ENCODE assay signal across 4 cellular contexts in genomic region chr2:187918996-187919821, GRCh38.
TF ChIP-seq lines count a peak whose summit lies in the region.

No MANE protein-coding gene starts in this region.

TF ChIP-seq in liver, 16 proteins besides CTCF, POLR2A, EP300 and RAD21:
- TF ChIP-seq SP1 (IDR thresholded peaks at IDR 0.05) (peak; percentile 45), ZBTB33 (IDR thresholded peaks at IDR 0.05) (no peak), HNF4G (IDR thresholded peaks at IDR 0.05) (no peak), RXRA (IDR thresholded peaks at IDR 0.05) (peak; percentile 32 to 59), HNF4A (conservative IDR thresholded peaks at IDR 0.05) (peak in 1 of 2 donors; percentile 12)
TF ChIP-seq in liver: peak in this region for 3.

TF ChIP-seq in HepG2, 621 proteins besides CTCF, POLR2A, EP300 and RAD21:
- TF ChIP-seq ZZZ3 (CRISPR knock-in tag; IDR thresholded peaks at IDR 0.05; ENCODE audit: borderline replicate concordance): no peak
- no peak for TF ChIP-seq NR2F2 (IDR thresholded peaks at IDR 0.05; ENCODE audit: borderline replicate concordance, low read depth)
- no peak for TF ChIP-seq THYN1 (CRISPR knock-in tag; IDR thresholded peaks at IDR 0.05; ENCODE audit: borderline replicate concordance, low read depth)
- no peak for TF ChIP-seq HOXA9 (CRISPR knock-in tag; IDR thresholded peaks at IDR 0.05; ENCODE audit: borderline replicate concordance)
- TF ChIP-seq ZNF646 (CRISPR knock-in tag; IDR thresholded peaks at IDR 0.05): no peak
- no peak for TF ChIP-seq SOX13 (IDR thresholded peaks at IDR 0.05)
- TF ChIP-seq SOX13 (CRISPR knock-in tag; conservative IDR thresholded peaks at IDR 0.05 in 1 of 2, IDR thresholded peaks at IDR 0.05 in 1 of 2): no peak
- no peak for TF ChIP-seq GMEB2 (CRISPR knock-in tag; IDR thresholded peaks at IDR 0.05; ENCODE audit: low read depth)

TF ChIP-seq in H1, 55 proteins besides CTCF, POLR2A, EP300 and RAD21 (continues in another document):
- TF ChIP-seq HDAC6 (IDR thresholded peaks at IDR 0.05; ENCODE audit: low read depth, low read length) (no peak), NRF1 (IDR thresholded peaks at IDR 0.05; ENCODE audit: low read depth, low read length) (no peak), EGR1 (IDR thresholded peaks at IDR 0.05; ENCODE audit: borderline replicate concordance, low read depth, low read length) (no peak), USF2 (IDR thresholded peaks at IDR 0.05; ENCODE audit: low read length) (no peak), CBX5 (IDR thresholded peaks at IDR 0.05; ENCODE audit: low read depth, low read length) (no peak), CEBPB (IDR thresholded peaks at IDR 0.05; ENCODE audit: low read depth, low read length) (no peak), ASH2L (IDR thresholded peaks at IDR 0.05; ENCODE audit: low read length) (no peak), GABPA (IDR thresholded peaks at IDR 0.05; ENCODE audit: borderline replicate concordance, insufficient read depth, low read length) (no peak), SIN3A (conservative IDR thresholded peaks at IDR 0.05 in 1 of 2, IDR thresholded peaks at IDR 0.05 in 1 of 2; ENCODE audit: low read depth in 1 of 2, low read length in 2 of 2) (no peak), SIRT6 (IDR thresholded peaks at IDR 0.05; ENCODE audit: low read length) (no peak), SP2 (IDR thresholded peaks at IDR 0.05; ENCODE audit: low read length) (no peak), KDM1A (IDR thresholded peaks at IDR 0.05; ENCODE audit: borderline replicate concordance, low read length) (no peak), BCL11A (IDR thresholded peaks at IDR 0.05; ENCODE audit: low read depth in 2 of 2, low read length in 2 of 2) (no peak), NANOG (IDR thresholded peaks at IDR 0.05; ENCODE audit: insufficient read depth, low read depth, low read length, poor library complexity, severe bottlenecking) (no peak), CBX8 (IDR thresholded peaks at IDR 0.05; ENCODE audit: borderline replicate concordance, low read depth, low read length) (no peak), JUND (IDR thresholded peaks at IDR 0.05; ENCODE audit: low read length) (no peak), ZNF274 (IDR thresholded peaks at IDR 0.05; ENCODE audit: borderline replicate concordance, extremely low read depth, low read length) (no peak), HDAC2 (IDR thresholded peaks at IDR 0.05; ENCODE audit: borderline replicate concordance in 1 of 2, low read depth in 2 of 2, low read length in 2 of 2) (no peak)

TF ChIP-seq in WTC11, 78 proteins besides CTCF, POLR2A, EP300 and RAD21:
- TF ChIP-seq E2F5 (CRISPR knock-in tag; IDR thresholded peaks at IDR 0.05): no peak
- no peak for TF ChIP-seq RELA (CRISPR knock-in tag; IDR thresholded peaks at IDR 0.05; ENCODE audit: borderline replicate concordance)
- TF ChIP-seq ZBTB21 (CRISPR knock-in tag; IDR thresholded peaks at IDR 0.05; ENCODE audit: borderline replicate concordance): no peak
- no peak for TF ChIP-seq PRRX2 (CRISPR knock-in tag; IDR thresholded peaks at IDR 0.05)
- no peak for TF ChIP-seq NFYB (CRISPR knock-in tag; conservative IDR thresholded peaks at IDR 0.05; ENCODE audit: low read depth)
- no peak for TF ChIP-seq ZNF232 (CRISPR knock-in tag; IDR thresholded peaks at IDR 0.05)
- TF ChIP-seq SOX15 (CRISPR knock-in tag; IDR thresholded peaks at IDR 0.05): no peak
- no peak for TF ChIP-seq GABPB1 (CRISPR knock-in tag; IDR thresholded peaks at IDR 0.05)
- TF ChIP-seq KAT7 (CRISPR knock-in tag; IDR thresholded peaks at IDR 0.05; ENCODE audit: borderline replicate concordance): no peak
- TF ChIP-seq GRHL2 (CRISPR knock-in tag; IDR thresholded peaks at IDR 0.05; ENCODE audit: insufficient replicate concordance, severe bottlenecking): no peak
- no peak for TF ChIP-seq FOXP4 (CRISPR knock-in tag; IDR thresholded peaks at IDR 0.05)
- TF ChIP-seq HMGA2 (CRISPR knock-in tag; IDR thresholded peaks at IDR 0.05): no peak
- no peak for TF ChIP-seq IRF2 (CRISPR knock-in tag; IDR thresholded peaks at IDR 0.05; ENCODE audit: borderline replicate concordance, low read depth)
- no peak for TF ChIP-seq ZNF396 (CRISPR knock-in tag; IDR thresholded peaks at IDR 0.05; ENCODE audit: borderline replicate concordance)
- TF ChIP-seq USF2 (CRISPR knock-in tag; IDR thresholded peaks at IDR 0.05): no peak
- TF ChIP-seq ATF1 (CRISPR knock-in tag; IDR thresholded peaks at IDR 0.05): no peak
